In the genomic region with DNA sequence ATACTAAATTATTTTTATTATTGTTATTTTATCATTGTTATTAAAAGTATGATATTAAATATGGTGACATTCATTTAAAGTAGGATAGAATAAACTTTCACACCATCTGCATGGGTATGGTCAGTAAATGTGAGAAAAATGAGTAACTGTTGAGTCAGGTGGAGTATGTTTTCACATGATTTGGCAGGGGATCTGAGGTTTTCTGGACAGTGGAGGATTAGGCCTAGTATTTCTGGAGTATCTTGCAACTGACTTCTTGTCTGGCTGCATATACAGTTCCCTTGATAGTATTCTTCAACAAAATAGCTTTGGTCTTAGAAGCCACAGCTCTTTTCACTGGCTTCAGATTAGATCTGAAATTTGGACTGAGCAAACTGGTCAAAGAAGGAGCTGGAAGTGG, we compare ENCODE assay signal across 1 cellular context.
TF ChIP-seq lines count a peak whose summit lies in the region.

No MANE protein-coding gene starts in this region.

TF ChIP-seq in GM12878, 131 proteins besides CTCF, POLR2A, EP300 and RAD21:
- 0 out of 2 replicates have a peak, but pooled peaks have one; percentile 8 for TF ChIP-seq RUNX3 (IDR thresholded peaks at IDR 0.05; ENCODE audit: low read length)
- TF ChIP-seq NR2C1 (IDR thresholded peaks at IDR 0.05) = no peak
- TF ChIP-seq, protein P1, sequence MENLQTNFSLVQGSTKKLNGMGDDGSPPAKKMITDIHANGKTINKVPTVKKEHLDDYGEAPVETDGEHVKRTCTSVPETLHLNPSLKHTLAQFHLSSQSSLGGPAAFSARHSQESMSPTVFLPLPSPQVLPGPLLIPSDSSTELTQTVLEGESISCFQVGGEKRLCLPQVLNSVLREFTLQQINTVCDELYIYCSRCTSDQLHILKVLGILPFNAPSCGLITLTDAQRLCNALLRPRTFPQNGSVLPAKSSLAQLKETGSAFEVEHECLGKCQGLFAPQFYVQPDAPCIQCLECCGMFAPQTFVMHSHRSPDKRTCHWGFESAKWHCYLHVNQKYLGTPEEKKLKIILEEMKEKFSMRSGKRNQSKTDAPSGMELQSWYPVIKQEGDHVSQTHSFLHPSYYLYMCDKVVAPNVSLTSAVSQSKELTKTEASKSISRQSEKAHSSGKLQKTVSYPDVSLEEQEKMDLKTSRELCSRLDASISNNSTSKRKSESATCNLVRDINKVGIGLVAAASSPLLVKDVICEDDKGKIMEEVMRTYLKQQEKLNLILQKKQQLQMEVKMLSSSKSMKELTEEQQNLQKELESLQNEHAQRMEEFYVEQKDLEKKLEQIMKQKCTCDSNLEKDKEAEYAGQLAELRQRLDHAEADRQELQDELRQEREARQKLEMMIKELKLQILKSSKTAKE (IDR thresholded peaks at IDR 0.05; ENCODE audit: low read depth, poor library complexity, severe bottlenecking) = no peak
- TF ChIP-seq RAD51 (IDR thresholded peaks at IDR 0.05) = peak; percentile 40; the same call in 1 of the 2 replicates
- TF ChIP-seq TCF3 (IDR thresholded peaks at IDR 0.05; ENCODE audit: borderline replicate concordance, insufficient read depth, low read depth, low read length) = no peak
- no peak for TF ChIP-seq CBX5 (IDR thresholded peaks at IDR 0.05; ENCODE audit: low read depth)
- TF ChIP-seq, protein P2, sequence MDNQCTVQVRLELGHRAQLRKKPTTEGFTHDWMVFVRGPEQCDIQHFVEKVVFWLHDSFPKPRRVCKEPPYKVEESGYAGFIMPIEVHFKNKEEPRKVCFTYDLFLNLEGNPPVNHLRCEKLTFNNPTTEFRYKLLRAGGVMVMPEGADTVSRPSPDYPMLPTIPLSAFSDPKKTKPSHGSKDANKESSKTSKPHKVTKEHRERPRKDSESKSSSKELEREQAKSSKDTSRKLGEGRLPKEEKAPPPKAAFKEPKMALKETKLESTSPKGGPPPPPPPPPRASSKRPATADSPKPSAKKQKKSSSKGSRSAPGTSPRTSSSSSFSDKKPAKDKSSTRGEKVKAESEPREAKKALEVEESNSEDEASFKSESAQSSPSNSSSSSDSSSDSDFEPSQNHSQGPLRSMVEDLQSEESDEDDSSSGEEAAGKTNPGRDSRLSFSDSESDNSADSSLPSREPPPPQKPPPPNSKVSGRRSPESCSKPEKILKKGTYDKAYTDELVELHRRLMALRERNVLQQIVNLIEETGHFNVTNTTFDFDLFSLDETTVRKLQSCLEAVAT (IDR thresholded peaks at IDR 0.05) = no peak
